Comparison of ENCODE assay signal across 8 cellular contexts in the genomic region with DNA sequence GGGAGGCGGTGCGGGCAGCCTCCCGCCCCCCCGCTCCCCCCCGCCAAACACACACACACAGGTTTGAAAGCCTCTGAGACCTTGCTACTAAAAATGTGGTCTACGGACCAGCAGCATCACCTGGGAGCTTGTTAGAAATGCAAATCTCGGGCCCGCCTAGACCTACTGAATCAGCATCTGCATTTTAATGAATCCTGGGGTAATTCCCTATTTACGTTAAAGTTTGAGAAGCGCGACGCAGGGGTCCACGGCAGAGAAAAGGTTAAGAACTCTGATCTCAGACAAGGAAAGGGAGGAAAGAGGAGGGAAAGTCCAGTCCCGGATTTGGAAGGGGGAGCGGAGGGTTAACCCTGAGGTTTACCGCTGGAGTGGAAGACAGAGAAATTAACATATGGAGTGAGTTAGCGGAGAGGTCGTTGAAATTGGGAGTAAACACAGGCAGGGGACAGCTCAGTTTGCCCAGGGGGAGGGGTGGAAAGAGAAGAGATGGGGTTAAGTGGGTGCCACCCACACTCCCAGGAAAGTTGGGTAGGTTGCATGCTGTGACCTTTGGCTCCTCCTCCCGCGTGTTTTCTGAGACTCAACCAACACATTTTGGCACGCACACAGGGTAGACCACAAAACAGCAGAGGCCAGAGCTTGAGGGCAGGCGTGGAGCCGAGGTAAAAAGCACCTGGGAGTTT.
DNase-seq lines count a peak whose midpoint lies in the region; ATAC-seq, FAIRE-seq and TF ChIP-seq lines count a peak whose summit lies in the region.

No MANE protein-coding gene starts in this region.

- H3K9me3 Mint-ChIP-seq in astrocyte (ENCODE audit: unreplicated experiment): no peaks in the 10 kb centered on the region

- H3K9ac ChIP-seq in astrocyte (ENCODE audit: low read length): no peak overlapping the region
- peak overlapping the region; percentile 53 for H3K9ac ChIP-seq in neural cell (ENCODE audit: low read length)

- TF ChIP-seq CTCF in A549 (IDR thresholded peaks at IDR 0.05) (no peak), astrocyte (IDR thresholded peaks at IDR 0.05; ENCODE audit: insufficient read depth, low read depth, low read length) (no peak), neural cell (IDR thresholded peaks at IDR 0.05; ENCODE audit: poor library complexity, severe bottlenecking) (no peak)

- POLR2A ChIA-PET in A549 (lab: Yijun Ruan, JAX): no interaction called here

- H3K4me2 ChIP-seq in A549 (peak overlapping the region; percentile 83), astrocyte (ENCODE audit: low read length) (peak overlapping the region; percentile 65), neural cell (ENCODE audit: low read length) (no peak overlapping the region)

- H3K4me1 ChIP-seq in A549: peaks cover 16% of the 10 kb centered on the region; the same call in 1 of the 3 replicates
- peaks cover 4% of the 10 kb centered on the region for H3K4me1 ChIP-seq in astrocyte (ENCODE audit: insufficient read depth, low read length)

- H3K27ac ChIP-seq in A549 (no peak overlapping the region), astrocyte (ENCODE audit: low read depth, low read length) (no peak overlapping the region), neural cell (ENCODE audit: low read length) (no peak overlapping the region)

- TF ChIP-seq EP300 in A549 (IDR thresholded peaks at IDR 0.05) (no peak), neural cell (conservative IDR thresholded peaks at IDR 0.05; ENCODE audit: poor library complexity, severe bottlenecking) (no peak)

- FAIRE-seq in A549 (lab: Jason Lieb, UNC): no peak
- peak; percentile 78 for FAIRE-seq in astrocyte (lab: Jason Lieb, UNC)

- H3F3A ChIP-seq in neural cell (ENCODE audit: insufficient read depth, low read length, poor library complexity, severe bottlenecking): no peaks in the 10 kb centered on the region

- H3K4me3 ChIP-seq in A549: peak overlapping the region; percentile 37
- H3K4me3 ChIP-seq in astrocyte (ENCODE audit: insufficient read depth, low read depth, low read length): no peak overlapping the region
- H3K4me3 ChIP-seq in neural cell (ENCODE audit: low read length): peak overlapping the region; percentile 64

- H4K20me1 ChIP-seq in astrocyte (ENCODE audit: insufficient read depth, low read length) (no peaks in the 10 kb centered on the region), neural cell (ENCODE audit: insufficient read depth) (no peaks in the 10 kb centered on the region)

- H3K27me3 Mint-ChIP-seq in astrocyte (ENCODE audit: low read depth, unreplicated experiment): peaks cover 46% of the 10 kb centered on the region

- peaks cover 5% of the 10 kb centered on the region for H3K27me3 ChIP-seq in astrocyte (ENCODE audit: insufficient read depth, low read length)
- H3K27me3 ChIP-seq in neural cell (ENCODE audit: insufficient read depth, low read depth, low read length): no peaks in the 10 kb centered on the region

- no peak for DNase-seq in A549 (ENCODE audit: low read depth in 1 of 2, low spot score in 1 of 2)
- DNase-seq in NCI-H748 treated with DMSO at 0.1 percent for 48 hours (lab: John Stamatoyannopoulos, UW): peak; percentile 17
- DNase-seq in astrocyte (ENCODE audit: low read depth): no peak
- DNase-seq in hypothalamus (lab: John Stamatoyannopoulos, UW): no peak
- DNase-seq in AG08395 (ENCODE audit: low spot score): no peak

- H3K79me2 ChIP-seq in astrocyte (ENCODE audit: insufficient read depth, low read length): no peaks in the 10 kb centered on the region
- H3K79me2 ChIP-seq in neural cell (replicated peaks; ENCODE audit: insufficient read depth, low read length): no peaks in the 10 kb centered on the region

- H2AFZ ChIP-seq in astrocyte (ENCODE audit: low read depth, low read length) (no peak overlapping the region), neural cell (ENCODE audit: low read depth, low read length) (no peak overlapping the region)

- H3K36me3 Mint-ChIP-seq in astrocyte (ENCODE audit: low read depth, unreplicated experiment): no peaks in the 10 kb centered on the region

- H3K4me3 Mint-ChIP-seq in astrocyte (ENCODE audit: unreplicated experiment): no peak overlapping the region

- TF ChIP-seq RAD21 in A549 (conservative IDR thresholded peaks at IDR 0.05 in 1 of 2, IDR thresholded peaks at IDR 0.05 in 1 of 2) (no peak), neural cell (conservative IDR thresholded peaks at IDR 0.05) (no peak)

- no peak overlapping the region for H3K27ac Mint-ChIP-seq in astrocyte (ENCODE audit: unreplicated experiment)

- TF ChIP-seq POLR2A in A549 (IDR thresholded peaks at IDR 0.05; ENCODE audit: low read length): no peak

- H3K9me3 ChIP-seq in A549: no peaks in the 10 kb centered on the region
- no peaks in the 10 kb centered on the region for H3K9me3 ChIP-seq in astrocyte (ENCODE audit: insufficient read depth, low read depth, low read length)
- no peaks in the 10 kb centered on the region for H3K9me3 ChIP-seq in neural cell (ENCODE audit: low read length)

- ATAC-seq in A549 (no peak), GM21717 (IDR thresholded peaks at IDR 0.05; ENCODE audit: unreplicated experiment) (peak; percentile 58), HG02763 (IDR thresholded peaks at IDR 0.05; ENCODE audit: unreplicated experiment) (no peak)

- peaks cover 5% of the 10 kb centered on the region for H3K4me1 Mint-ChIP-seq in astrocyte (ENCODE audit: low read depth, unreplicated experiment)

- WGBS in A549 (ENCODE audit: missing lambda C conversion rate): 47% methylated on average over 23 of the region's 23 CpGs

- CTCF ChIA-PET in A549 (lab: Yijun Ruan, JAX): no interaction called here

- H3K36me3 ChIP-seq in astrocyte (ENCODE audit: insufficient read depth, low read length): no peaks in the 10 kb centered on the region
- H3K36me3 ChIP-seq in neural cell (ENCODE audit: insufficient read depth, low read length): no peaks in the 10 kb centered on the region

- no peaks in the 10 kb centered on the region for H3K9me2 ChIP-seq in neural cell (ENCODE audit: insufficient read depth, low read length)

TF ChIP-seq in A549, 52 proteins besides CTCF, POLR2A, EP300 and RAD21:
- no peak for TF ChIP-seq FOSL2 (IDR thresholded peaks at IDR 0.05)
- no peak for TF ChIP-seq FOSL2 (CRISPR knock-in tag; IDR thresholded peaks at IDR 0.05)
- no peak for TF ChIP-seq EHMT2 (IDR thresholded peaks at IDR 0.05; ENCODE audit: low read depth)
- TF ChIP-seq CBX2 (IDR thresholded peaks at IDR 0.05; ENCODE audit: borderline replicate concordance, low read depth): no peak
- no peak for TF ChIP-seq NPAS2 (CRISPR knock-in tag; IDR thresholded peaks at IDR 0.05; ENCODE audit: borderline replicate concordance)
- no peak for TF ChIP-seq MAFK (IDR thresholded peaks at IDR 0.05; ENCODE audit: partially characterized antibody)
- no peak for TF ChIP-seq FOSB (CRISPR knock-in tag; IDR thresholded peaks at IDR 0.05)
- TF ChIP-seq USF2 (IDR thresholded peaks at IDR 0.05): no peak
- no peak for TF ChIP-seq TFCP2L1 (CRISPR knock-in tag; IDR thresholded peaks at IDR 0.05)
- TF ChIP-seq GATA3 (IDR thresholded peaks at IDR 0.05; ENCODE audit: borderline replicate concordance): no peak
- no peak for TF ChIP-seq JUN (IDR thresholded peaks at IDR 0.05)
- TF ChIP-seq NR3C1 (IDR thresholded peaks at IDR 0.05): no peak
- TF ChIP-seq HOXB5 (CRISPR knock-in tag; IDR thresholded peaks at IDR 0.05): no peak
- TF ChIP-seq CHD4 (IDR thresholded peaks at IDR 0.05; ENCODE audit: borderline replicate concordance): no peak
- TF ChIP-seq ZFP36 (IDR thresholded peaks at IDR 0.05; ENCODE audit: borderline replicate concordance, partially characterized antibody): no peak

TF ChIP-seq in neural cell, 6 proteins besides CTCF, POLR2A, EP300 and RAD21:
- TF ChIP-seq, protein P1, sequence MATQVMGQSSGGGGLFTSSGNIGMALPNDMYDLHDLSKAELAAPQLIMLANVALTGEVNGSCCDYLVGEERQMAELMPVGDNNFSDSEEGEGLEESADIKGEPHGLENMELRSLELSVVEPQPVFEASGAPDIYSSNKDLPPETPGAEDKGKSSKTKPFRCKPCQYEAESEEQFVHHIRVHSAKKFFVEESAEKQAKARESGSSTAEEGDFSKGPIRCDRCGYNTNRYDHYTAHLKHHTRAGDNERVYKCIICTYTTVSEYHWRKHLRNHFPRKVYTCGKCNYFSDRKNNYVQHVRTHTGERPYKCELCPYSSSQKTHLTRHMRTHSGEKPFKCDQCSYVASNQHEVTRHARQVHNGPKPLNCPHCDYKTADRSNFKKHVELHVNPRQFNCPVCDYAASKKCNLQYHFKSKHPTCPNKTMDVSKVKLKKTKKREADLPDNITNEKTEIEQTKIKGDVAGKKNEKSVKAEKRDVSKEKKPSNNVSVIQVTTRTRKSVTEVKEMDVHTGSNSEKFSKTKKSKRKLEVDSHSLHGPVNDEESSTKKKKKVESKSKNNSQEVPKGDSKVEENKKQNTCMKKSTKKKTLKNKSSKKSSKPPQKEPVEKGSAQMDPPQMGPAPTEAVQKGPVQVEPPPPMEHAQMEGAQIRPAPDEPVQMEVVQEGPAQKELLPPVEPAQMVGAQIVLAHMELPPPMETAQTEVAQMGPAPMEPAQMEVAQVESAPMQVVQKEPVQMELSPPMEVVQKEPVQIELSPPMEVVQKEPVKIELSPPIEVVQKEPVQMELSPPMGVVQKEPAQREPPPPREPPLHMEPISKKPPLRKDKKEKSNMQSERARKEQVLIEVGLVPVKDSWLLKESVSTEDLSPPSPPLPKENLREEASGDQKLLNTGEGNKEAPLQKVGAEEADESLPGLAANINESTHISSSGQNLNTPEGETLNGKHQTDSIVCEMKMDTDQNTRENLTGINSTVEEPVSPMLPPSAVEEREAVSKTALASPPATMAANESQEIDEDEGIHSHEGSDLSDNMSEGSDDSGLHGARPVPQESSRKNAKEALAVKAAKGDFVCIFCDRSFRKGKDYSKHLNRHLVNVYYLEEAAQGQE (IDR thresholded peaks at IDR 0.05; ENCODE audit: borderline replicate concordance): no peak
- no peak for TF ChIP-seq MXI1 (conservative IDR thresholded peaks at IDR 0.05; ENCODE audit: poor library complexity, severe bottlenecking)
- no peak for TF ChIP-seq TAF1 (IDR thresholded peaks at IDR 0.05; ENCODE audit: low read depth)
- no peak for TF ChIP-seq SMC3 (conservative IDR thresholded peaks at IDR 0.05; ENCODE audit: poor library complexity)
- TF ChIP-seq EZH2 (IDR thresholded peaks at IDR 0.05; ENCODE audit: borderline replicate concordance, insufficient read depth, low read length, poor library complexity, severe bottlenecking): no peak
- no peak for TF ChIP-seq POLR2AphosphoS5 (IDR thresholded peaks at IDR 0.05)
